8 cellular contexts compared by ENCODE assay signal in the genomic region with DNA sequence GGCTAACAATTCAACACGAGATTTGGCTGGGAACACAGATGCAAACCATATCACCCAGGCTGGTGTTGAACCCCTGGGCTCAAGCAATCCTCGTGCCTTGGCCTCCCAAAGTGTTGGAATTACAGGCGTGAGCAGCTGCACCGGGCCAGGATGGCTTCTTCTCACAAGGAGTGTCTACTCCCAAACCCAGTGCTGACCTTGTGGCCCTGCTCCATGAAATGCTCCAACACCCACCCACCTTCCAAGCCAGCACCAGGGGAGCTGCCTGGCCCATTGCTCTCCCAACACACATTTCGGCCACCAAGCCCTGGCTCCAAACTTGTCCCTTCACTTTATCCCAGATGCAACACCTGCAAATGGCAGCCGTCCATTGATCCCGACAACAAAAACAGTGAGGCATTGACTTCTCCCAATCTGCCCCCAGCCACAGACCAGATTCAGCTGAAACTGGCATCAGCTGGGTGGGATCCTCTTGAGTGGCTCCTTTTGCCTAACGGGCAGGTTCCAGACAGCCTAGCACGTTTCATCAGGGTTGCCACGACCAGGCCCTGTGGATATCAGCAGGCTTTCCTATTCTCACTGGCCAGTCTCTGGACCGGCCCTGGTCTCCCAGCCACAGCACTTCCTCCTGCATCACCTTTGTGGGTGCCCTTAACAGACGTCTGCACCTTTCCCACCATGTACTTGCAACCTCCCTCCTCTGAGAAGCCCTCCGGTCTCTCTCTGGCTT.
"Had no signal": no experiment of that assay in that cellular context is flagged by ENCODE, and none has a peak within 500 bp of the region (broad histone marks: within the 10 kb centered on the region; RNA-seq: fewer than 3 reads in every experiment).

No MANE protein-coding gene starts in this region.

- H3K27ac Mint-ChIP-seq: activated CD4-positive, alpha-beta T cell treated with anti-CD3 and anti-CD28 coated beads, Interleukin-2, amount 10 ng/mL, durations not matched to agents 7 days and 5 days had no signal

- H3K27ac ChIP-seq: pancreas, thyroid gland, vagina had no signal

- H3K27me3 ChIP-seq: breast epithelium, pancreas, thyroid gland, vagina had no signal

- ATAC-seq: left cardiac atrium, pancreas had no signal

- H3K4me1 ChIP-seq: breast epithelium, pancreas, thyroid gland, vagina had no signal

- DNase-seq: activated CD4-positive, alpha-beta T cell treated with anti-CD3 and anti-CD28 coated beads, Interleukin-2, amount 10 ng/mL, durations not matched to agents 7 days and 5 days; left cardiac atrium; pancreas; stimulated activated CD4-positive, alpha-beta T cell treated with anti-CD3 and anti-CD28 coated beads, Interleukin-4, amount 100 ng/mL, for 4 hours had no signal

- H3K4me3 ChIP-seq: breast epithelium, lung, pancreas, thyroid gland, vagina had no signal

- H3K4me3 Mint-ChIP-seq: activated CD4-positive, alpha-beta T cell treated with anti-CD3 and anti-CD28 coated beads, Interleukin-2, amount 10 ng/mL, durations not matched to agents 7 days and 5 days had no signal

- H3K9me3 Mint-ChIP-seq: activated CD4-positive, alpha-beta T cell treated with anti-CD3 and anti-CD28 coated beads, Interleukin-2, amount 10 ng/mL, durations not matched to agents 7 days and 5 days had no signal

- H3K27me3 Mint-ChIP-seq: activated CD4-positive, alpha-beta T cell treated with anti-CD3 and anti-CD28 coated beads, Interleukin-2, amount 10 ng/mL, durations not matched to agents 7 days and 5 days had no signal

- H3K9me3 ChIP-seq: breast epithelium, pancreas, thyroid gland, vagina had no signal

- H3K36me3 ChIP-seq: breast epithelium, pancreas, thyroid gland, vagina had no signal
